Comparison of ENCODE assay signal across 17 cellular contexts in the genomic region with DNA sequence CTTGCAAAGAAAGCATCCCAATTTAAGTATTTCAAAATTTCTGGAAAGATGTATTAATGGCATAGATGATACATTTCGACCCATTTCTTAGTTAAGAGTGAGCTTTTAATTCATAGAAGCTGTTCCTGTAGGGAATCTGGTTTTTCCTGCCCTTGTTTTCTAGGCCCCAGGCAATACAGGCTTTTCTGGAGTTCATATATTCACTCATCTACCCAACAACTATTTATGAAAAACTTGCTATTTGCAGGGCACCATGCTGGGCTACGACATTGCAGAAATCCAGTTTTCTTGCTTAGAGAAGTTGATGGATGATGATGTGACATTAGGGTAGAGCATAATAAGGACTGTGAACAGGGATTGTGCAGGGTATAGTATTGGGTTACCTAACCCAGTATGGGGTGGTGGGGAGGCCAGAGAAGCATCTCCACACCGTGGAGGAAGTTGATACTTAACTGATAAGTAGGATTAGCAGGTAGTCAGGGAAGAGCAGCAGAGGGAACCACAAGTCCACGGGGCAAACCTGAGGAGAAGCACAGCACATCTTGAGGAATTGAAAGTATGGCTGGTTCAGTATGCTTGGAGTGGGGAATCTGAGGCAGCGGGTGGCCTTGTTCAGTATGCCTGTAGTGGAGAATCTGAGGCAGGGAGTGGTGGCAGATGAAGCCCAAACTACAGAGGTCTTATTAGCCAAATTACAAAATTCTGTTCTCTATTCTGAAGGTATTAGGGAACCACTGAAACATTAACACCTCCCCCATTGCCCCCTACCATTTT.
DNase-seq lines count a peak whose midpoint lies in the region; ATAC-seq and TF ChIP-seq lines count a peak whose summit lies in the region.
"Had no signal": no experiment of that assay in that cellular context is flagged by ENCODE, and none has a peak within 500 bp of the region (broad histone marks: within the 10 kb centered on the region; RNA-seq: fewer than 3 reads in every experiment).

No MANE protein-coding gene starts in this region.

- peak; percentile 53 for ATAC-seq in stimulated activated naive CD8-positive, alpha-beta T cell treated with anti-CD3 and anti-CD28 coated beads, Interleukin-15, amount 100 ng/mL, for 72 hours
- no peak for ATAC-seq in stimulated activated naive CD8-positive, alpha-beta T cell treated with anti-CD3 and anti-CD28 coated beads, Interleukin-15, Interleukin-2, amounts not matched to agents 100 U/mL and 50 U/mL, for 24 hours
- peak; percentile 72 for ATAC-seq in WTC11
- no peak for ATAC-seq in activated T-cell treated with anti-CD3 and anti-CD28 coated beads, Interleukin-2, amount 50 U/mL, for 4 hours
- ATAC-seq: gastrocnemius medialis; naive thymus-derived CD8-positive, alpha-beta T cell had no signal

- H3K4me1 Mint-ChIP-seq in stimulated activated naive CD8-positive, alpha-beta T cell treated with anti-CD3 and anti-CD28 coated beads, Interleukin-15, amount 100 ng/mL, for 72 hours: peaks cover 16% of the 10 kb centered on the region
- H3K4me1 Mint-ChIP-seq in WTC11: peaks cover 6% of the 10 kb centered on the region
- no peaks in the 10 kb centered on the region for H3K4me1 Mint-ChIP-seq in activated T-cell treated with anti-CD3 and anti-CD28 coated beads, Interleukin-2, amount 50 U/mL, for 4 hours (ENCODE audit: low read depth)

- no peaks in the 10 kb centered on the region for H3K9me3 Mint-ChIP-seq in stimulated activated naive CD8-positive, alpha-beta T cell treated with anti-CD3 and anti-CD28 coated beads, Interleukin-15, amount 100 ng/mL, for 72 hours
- peaks cover 2% of the 10 kb centered on the region for H3K9me3 Mint-ChIP-seq in WTC11
- no peaks in the 10 kb centered on the region for H3K9me3 Mint-ChIP-seq in activated T-cell treated with anti-CD3 and anti-CD28 coated beads, Interleukin-2, amount 50 U/mL, for 4 hours

- no peak overlapping the region for H3K27ac Mint-ChIP-seq in stimulated activated naive CD8-positive, alpha-beta T cell treated with anti-CD3 and anti-CD28 coated beads, Interleukin-15, amount 100 ng/mL, for 72 hours
- H3K27ac Mint-ChIP-seq in WTC11: no peak overlapping the region
- H3K27ac Mint-ChIP-seq: activated CD4-positive, alpha-beta T cell treated with anti-CD3 and anti-CD28 coated beads, Interleukin-2, amount 10 ng/mL, durations not matched to agents 24 days and 14 days; naive thymus-derived CD8-positive, alpha-beta T cell had no signal

- H3K36me3 Mint-ChIP-seq in WTC11: peaks cover 2% of the 10 kb centered on the region; the same call in 1 of the 2 replicates
- H3K36me3 Mint-ChIP-seq in activated T-cell treated with anti-CD3 and anti-CD28 coated beads, Interleukin-2, amount 50 U/mL, for 4 hours (ENCODE audit: insufficient read depth): no peaks in the 10 kb centered on the region
- H3K36me3 Mint-ChIP-seq: naive thymus-derived CD8-positive, alpha-beta T cell had no signal

- TF ChIP-seq CTCF in WTC11 (IDR thresholded peaks at IDR 0.05): no peak

- no peak overlapping the region for H3K4me3 Mint-ChIP-seq in stimulated activated naive CD8-positive, alpha-beta T cell treated with anti-CD3 and anti-CD28 coated beads, Interleukin-15, amount 100 ng/mL, for 72 hours
- H3K4me3 Mint-ChIP-seq in WTC11: no peak overlapping the region
- no peak overlapping the region for H3K4me3 Mint-ChIP-seq in activated T-cell treated with anti-CD3 and anti-CD28 coated beads, Interleukin-2, amount 50 U/mL, for 4 hours
- H3K4me3 Mint-ChIP-seq: activated CD4-positive, alpha-beta T cell treated with anti-CD3 and anti-CD28 coated beads, Interleukin-2, amount 10 ng/mL, durations not matched to agents 24 days and 14 days; naive thymus-derived CD8-positive, alpha-beta T cell had no signal

- POLR2A ChIA-PET in WTC11 (lab: Charles Lee): interaction anchor here (0.6 kb wide), 1 partner anchor 245 kb away, joined by 3 read pairs; no protein-coding TSS in a partner anchor

- peaks cover 21% of the 10 kb centered on the region for H3K27me3 Mint-ChIP-seq in stimulated activated naive CD8-positive, alpha-beta T cell treated with anti-CD3 and anti-CD28 coated beads, Interleukin-15, amount 100 ng/mL, for 72 hours
- no peaks in the 10 kb centered on the region for H3K27me3 Mint-ChIP-seq in WTC11 (ENCODE audit: low read depth)
- peaks cover 6% of the 10 kb centered on the region for H3K27me3 Mint-ChIP-seq in activated T-cell treated with anti-CD3 and anti-CD28 coated beads, Interleukin-2, amount 50 U/mL, for 4 hours (ENCODE audit: low read depth)

- DNase-seq in stimulated activated naive CD8-positive, alpha-beta T cell treated with anti-CD3 and anti-CD28 coated beads, Interleukin-15, amount 100 ng/mL, for 72 hours: no peak
- DNase-seq in stimulated activated naive CD8-positive, alpha-beta T cell treated with anti-CD3 and anti-CD28 coated beads, Interleukin-15, Interleukin-2, amounts not matched to agents 100 U/mL and 50 U/mL, for 24 hours: no peak
- DNase-seq in WTC11 (ENCODE audit: low spot score) (no peak), islet precursor cell (peak; percentile 56), HuH-7.5 (ENCODE audit: low spot score) (no peak), AG20443 (ENCODE audit: low spot score) (no peak)
- no peak for DNase-seq in activated CD8-positive, alpha-beta memory T cell treated with anti-CD3 and anti-CD28 coated beads for 24 hours
- no peak for DNase-seq in activated T-cell treated with anti-CD3 and anti-CD28 coated beads, Interleukin-2, amount 50 U/mL, for 4 hours
- DNase-seq: activated CD4-positive, alpha-beta T cell treated with anti-CD3 and anti-CD28 coated beads, Interleukin-2, amount 10 ng/mL, durations not matched to agents 24 days and 14 days; activated CD8-positive, alpha-beta memory T cell treated with anti-CD3 and anti-CD28 coated beads, Interleukin-2, amount 50 U/mL, for 4 hours; body of pancreas; C1 segment of cervical spinal cord; effector CD4-positive, alpha-beta T cell; gastrocnemius medialis; MV-4-11; naive thymus-derived CD8-positive, alpha-beta T cell; Peyer's patch had no signal

- CTCF ChIA-PET in WTC11 (lab: Charles Lee): no interaction called here

TF ChIP-seq in WTC11, 78 proteins besides CTCF, POLR2A, EP300 and RAD21 (continues in another document):
- TF ChIP-seq NFATC4 (CRISPR knock-in tag; IDR thresholded peaks at IDR 0.05) (no peak), NR2C2 (CRISPR knock-in tag; IDR thresholded peaks at IDR 0.05) (no peak), TEAD1 (CRISPR knock-in tag; IDR thresholded peaks at IDR 0.05) (no peak), GTF2I (CRISPR knock-in tag; conservative IDR thresholded peaks at IDR 0.05) (no peak), FOXK1 (CRISPR knock-in tag; IDR thresholded peaks at IDR 0.05) (no peak), CREB1 (CRISPR knock-in tag; IDR thresholded peaks at IDR 0.05) (no peak), CBFB (CRISPR knock-in tag; IDR thresholded peaks at IDR 0.05; ENCODE audit: low read depth) (no peak), ZNF232 (CRISPR knock-in tag; IDR thresholded peaks at IDR 0.05) (no peak), TP53 (CRISPR knock-in tag; IDR thresholded peaks at IDR 0.05) (no peak)
- TF ChIP-seq, protein P1, sequence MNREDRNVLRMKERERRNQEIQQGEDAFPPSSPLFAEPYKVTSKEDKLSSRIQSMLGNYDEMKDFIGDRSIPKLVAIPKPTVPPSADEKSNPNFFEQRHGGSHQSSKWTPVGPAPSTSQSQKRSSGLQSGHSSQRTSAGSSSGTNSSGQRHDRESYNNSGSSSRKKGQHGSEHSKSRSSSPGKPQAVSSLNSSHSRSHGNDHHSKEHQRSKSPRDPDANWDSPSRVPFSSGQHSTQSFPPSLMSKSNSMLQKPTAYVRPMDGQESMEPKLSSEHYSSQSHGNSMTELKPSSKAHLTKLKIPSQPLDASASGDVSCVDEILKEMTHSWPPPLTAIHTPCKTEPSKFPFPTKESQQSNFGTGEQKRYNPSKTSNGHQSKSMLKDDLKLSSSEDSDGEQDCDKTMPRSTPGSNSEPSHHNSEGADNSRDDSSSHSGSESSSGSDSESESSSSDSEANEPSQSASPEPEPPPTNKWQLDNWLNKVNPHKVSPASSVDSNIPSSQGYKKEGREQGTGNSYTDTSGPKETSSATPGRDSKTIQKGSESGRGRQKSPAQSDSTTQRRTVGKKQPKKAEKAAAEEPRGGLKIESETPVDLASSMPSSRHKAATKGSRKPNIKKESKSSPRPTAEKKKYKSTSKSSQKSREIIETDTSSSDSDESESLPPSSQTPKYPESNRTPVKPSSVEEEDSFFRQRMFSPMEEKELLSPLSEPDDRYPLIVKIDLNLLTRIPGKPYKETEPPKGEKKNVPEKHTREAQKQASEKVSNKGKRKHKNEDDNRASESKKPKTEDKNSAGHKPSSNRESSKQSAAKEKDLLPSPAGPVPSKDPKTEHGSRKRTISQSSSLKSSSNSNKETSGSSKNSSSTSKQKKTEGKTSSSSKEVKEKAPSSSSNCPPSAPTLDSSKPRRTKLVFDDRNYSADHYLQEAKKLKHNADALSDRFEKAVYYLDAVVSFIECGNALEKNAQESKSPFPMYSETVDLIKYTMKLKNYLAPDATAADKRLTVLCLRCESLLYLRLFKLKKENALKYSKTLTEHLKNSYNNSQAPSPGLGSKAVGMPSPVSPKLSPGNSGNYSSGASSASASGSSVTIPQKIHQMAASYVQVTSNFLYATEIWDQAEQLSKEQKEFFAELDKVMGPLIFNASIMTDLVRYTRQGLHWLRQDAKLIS (CRISPR knock-in tag; IDR thresholded peaks at IDR 0.05; ENCODE audit: borderline replicate concordance): no peak
- TF ChIP-seq, protein P2, sequence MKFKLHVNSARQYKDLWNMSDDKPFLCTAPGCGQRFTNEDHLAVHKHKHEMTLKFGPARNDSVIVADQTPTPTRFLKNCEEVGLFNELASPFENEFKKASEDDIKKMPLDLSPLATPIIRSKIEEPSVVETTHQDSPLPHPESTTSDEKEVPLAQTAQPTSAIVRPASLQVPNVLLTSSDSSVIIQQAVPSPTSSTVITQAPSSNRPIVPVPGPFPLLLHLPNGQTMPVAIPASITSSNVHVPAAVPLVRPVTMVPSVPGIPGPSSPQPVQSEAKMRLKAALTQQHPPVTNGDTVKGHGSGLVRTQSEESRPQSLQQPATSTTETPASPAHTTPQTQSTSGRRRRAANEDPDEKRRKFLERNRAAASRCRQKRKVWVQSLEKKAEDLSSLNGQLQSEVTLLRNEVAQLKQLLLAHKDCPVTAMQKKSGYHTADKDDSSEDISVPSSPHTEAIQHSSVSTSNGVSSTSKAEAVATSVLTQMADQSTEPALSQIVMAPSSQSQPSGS (CRISPR knock-in tag; IDR thresholded peaks at IDR 0.05; ENCODE audit: borderline replicate concordance, low read depth): no peak

Comparison
In these comparisons a context has a peak if more than half of its experiments do, and no peak if none do; other contexts are left out.
1. ATAC-seq: peak in stimulated activated naive CD8-positive, alpha-beta T cell treated with anti-CD3 and anti-CD28 coated beads, Interleukin-15, amount 100 ng/mL, for 72 hours (single experiment) and WTC11 (single experiment); none in stimulated activated naive CD8-positive, alpha-beta T cell treated with anti-CD3 and anti-CD28 coated beads, Interleukin-15, Interleukin-2, amounts not matched to agents 100 U/mL and 50 U/mL, for 24 hours (single experiment) and activated T-cell treated with anti-CD3 and anti-CD28 coated beads, Interleukin-2, amount 50 U/mL, for 4 hours (0 of 2).